ENCODE assay signal across 1 cellular context in the genomic region with DNA sequence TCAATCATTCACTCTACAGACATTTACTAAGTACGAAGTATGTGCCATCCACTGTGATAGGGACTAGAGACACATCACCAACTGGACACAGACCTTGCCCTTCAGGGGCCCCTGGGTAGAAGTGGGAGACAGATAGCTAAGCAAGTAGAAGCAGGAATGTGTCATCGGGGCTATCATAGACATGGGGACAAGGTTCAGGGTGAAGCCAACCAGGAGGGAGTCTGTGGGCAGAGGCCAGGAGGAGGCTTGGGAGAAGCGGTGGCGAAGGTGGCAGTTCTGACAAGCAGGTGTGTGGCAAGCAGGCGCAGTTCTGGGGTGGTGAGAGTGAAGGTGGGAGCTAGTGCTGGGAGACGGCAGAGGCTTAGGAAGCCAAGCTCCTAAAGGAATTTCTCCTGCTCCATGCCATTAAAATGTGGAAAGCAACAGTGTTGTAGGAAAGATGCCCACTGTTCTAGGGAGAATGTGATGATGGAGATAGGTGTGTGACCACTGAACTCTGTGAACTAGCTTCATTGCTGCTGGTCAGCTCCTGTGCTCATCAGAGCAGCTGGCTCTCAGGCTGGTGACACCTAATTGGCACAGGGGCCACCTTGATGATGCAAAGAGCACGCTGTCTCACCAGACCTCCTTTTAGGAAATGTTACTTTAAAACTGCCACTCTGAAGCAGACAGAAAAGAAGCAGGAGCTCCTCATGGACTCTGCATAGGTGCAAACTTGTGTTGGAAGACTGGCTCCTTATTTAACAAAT.
TF ChIP-seq lines count a peak whose summit lies in the region.

No MANE protein-coding gene starts in this region.

TF ChIP-seq in HepG2, 621 proteins besides CTCF, POLR2A, EP300 and RAD21 (continued from another document and continues in another):
- TF ChIP-seq, protein P1, sequence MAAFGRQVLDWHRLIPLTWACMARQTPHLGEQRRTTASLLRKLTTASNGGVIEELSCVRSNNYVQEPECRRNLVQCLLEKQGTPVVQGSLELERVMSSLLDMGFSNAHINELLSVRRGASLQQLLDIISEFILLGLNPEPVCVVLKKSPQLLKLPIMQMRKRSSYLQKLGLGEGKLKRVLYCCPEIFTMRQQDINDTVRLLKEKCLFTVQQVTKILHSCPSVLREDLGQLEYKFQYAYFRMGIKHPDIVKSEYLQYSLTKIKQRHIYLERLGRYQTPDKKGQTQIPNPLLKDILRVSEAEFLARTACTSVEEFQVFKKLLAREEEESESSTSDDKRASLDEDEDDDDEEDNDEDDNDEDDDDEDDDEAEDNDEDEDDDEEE (CRISPR knock-in tag; IDR thresholded peaks at IDR 0.05), result no peak
- no peak for TF ChIP-seq NFYB (CRISPR knock-in tag; IDR thresholded peaks at IDR 0.05)
- TF ChIP-seq, protein P2, sequence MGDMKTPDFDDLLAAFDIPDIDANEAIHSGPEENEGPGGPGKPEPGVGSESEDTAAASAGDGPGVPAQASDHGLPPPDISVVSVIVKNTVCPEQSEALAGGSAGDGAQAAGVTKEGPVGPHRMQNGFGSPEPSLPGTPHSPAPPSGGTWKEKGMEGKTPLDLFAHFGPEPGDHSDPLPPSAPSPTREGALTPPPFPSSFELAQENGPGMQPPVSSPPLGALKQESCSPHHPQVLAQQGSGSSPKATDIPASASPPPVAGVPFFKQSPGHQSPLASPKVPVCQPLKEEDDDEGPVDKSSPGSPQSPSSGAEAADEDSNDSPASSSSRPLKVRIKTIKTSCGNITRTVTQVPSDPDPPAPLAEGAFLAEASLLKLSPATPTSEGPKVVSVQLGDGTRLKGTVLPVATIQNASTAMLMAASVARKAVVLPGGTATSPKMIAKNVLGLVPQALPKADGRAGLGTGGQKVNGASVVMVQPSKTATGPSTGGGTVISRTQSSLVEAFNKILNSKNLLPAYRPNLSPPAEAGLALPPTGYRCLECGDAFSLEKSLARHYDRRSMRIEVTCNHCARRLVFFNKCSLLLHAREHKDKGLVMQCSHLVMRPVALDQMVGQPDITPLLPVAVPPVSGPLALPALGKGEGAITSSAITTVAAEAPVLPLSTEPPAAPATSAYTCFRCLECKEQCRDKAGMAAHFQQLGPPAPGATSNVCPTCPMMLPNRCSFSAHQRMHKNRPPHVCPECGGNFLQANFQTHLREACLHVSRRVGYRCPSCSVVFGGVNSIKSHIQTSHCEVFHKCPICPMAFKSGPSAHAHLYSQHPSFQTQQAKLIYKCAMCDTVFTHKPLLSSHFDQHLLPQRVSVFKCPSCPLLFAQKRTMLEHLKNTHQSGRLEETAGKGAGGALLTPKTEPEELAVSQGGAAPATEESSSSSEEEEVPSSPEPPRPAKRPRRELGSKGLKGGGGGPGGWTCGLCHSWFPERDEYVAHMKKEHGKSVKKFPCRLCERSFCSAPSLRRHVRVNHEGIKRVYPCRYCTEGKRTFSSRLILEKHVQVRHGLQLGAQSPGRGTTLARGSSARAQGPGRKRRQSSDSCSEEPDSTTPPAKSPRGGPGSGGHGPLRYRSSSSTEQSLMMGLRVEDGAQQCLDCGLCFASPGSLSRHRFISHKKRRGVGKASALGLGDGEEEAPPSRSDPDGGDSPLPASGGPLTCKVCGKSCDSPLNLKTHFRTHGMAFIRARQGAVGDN (CRISPR knock-in tag; IDR thresholded peaks at IDR 0.05), result peak; percentile 53
- no peak for TF ChIP-seq FOXP1 (IDR thresholded peaks at IDR 0.05)
- TF ChIP-seq FOXP1 (CRISPR knock-in tag; IDR thresholded peaks at IDR 0.05), result 0 out of 2 replicates have a peak, but pooled peaks have one; percentile 15
- TF ChIP-seq ZNF326 (CRISPR knock-in tag; IDR thresholded peaks at IDR 0.05; ENCODE audit: borderline replicate concordance), result no peak
- 0 out of 2 replicates have a peak, but pooled peaks have one; percentile 31 for TF ChIP-seq SOX5 (CRISPR knock-in tag; IDR thresholded peaks at IDR 0.05; ENCODE audit: borderline replicate concordance)
- TF ChIP-seq, protein P3, sequence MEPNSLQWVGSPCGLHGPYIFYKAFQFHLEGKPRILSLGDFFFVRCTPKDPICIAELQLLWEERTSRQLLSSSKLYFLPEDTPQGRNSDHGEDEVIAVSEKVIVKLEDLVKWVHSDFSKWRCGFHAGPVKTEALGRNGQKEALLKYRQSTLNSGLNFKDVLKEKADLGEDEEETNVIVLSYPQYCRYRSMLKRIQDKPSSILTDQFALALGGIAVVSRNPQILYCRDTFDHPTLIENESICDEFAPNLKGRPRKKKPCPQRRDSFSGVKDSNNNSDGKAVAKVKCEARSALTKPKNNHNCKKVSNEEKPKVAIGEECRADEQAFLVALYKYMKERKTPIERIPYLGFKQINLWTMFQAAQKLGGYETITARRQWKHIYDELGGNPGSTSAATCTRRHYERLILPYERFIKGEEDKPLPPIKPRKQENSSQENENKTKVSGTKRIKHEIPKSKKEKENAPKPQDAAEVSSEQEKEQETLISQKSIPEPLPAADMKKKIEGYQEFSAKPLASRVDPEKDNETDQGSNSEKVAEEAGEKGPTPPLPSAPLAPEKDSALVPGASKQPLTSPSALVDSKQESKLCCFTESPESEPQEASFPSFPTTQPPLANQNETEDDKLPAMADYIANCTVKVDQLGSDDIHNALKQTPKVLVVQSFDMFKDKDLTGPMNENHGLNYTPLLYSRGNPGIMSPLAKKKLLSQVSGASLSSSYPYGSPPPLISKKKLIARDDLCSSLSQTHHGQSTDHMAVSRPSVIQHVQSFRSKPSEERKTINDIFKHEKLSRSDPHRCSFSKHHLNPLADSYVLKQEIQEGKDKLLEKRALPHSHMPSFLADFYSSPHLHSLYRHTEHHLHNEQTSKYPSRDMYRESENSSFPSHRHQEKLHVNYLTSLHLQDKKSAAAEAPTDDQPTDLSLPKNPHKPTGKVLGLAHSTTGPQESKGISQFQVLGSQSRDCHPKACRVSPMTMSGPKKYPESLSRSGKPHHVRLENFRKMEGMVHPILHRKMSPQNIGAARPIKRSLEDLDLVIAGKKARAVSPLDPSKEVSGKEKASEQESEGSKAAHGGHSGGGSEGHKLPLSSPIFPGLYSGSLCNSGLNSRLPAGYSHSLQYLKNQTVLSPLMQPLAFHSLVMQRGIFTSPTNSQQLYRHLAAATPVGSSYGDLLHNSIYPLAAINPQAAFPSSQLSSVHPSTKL (CRISPR knock-in tag; IDR thresholded peaks at IDR 0.05), result peak; percentile 76
- TF ChIP-seq, protein P4, sequence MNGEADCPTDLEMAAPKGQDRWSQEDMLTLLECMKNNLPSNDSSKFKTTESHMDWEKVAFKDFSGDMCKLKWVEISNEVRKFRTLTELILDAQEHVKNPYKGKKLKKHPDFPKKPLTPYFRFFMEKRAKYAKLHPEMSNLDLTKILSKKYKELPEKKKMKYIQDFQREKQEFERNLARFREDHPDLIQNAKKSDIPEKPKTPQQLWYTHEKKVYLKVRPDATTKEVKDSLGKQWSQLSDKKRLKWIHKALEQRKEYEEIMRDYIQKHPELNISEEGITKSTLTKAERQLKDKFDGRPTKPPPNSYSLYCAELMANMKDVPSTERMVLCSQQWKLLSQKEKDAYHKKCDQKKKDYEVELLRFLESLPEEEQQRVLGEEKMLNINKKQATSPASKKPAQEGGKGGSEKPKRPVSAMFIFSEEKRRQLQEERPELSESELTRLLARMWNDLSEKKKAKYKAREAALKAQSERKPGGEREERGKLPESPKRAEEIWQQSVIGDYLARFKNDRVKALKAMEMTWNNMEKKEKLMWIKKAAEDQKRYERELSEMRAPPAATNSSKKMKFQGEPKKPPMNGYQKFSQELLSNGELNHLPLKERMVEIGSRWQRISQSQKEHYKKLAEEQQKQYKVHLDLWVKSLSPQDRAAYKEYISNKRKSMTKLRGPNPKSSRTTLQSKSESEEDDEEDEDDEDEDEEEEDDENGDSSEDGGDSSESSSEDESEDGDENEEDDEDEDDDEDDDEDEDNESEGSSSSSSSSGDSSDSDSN (CRISPR knock-in tag; IDR thresholded peaks at IDR 0.05), result 0 out of 2 replicates have a peak, but pooled peaks have one; percentile 24
- TF ChIP-seq HDAC2 (CRISPR knock-in tag; IDR thresholded peaks at IDR 0.05), result 0 out of 2 replicates have a peak, but pooled peaks have one; percentile 30
- no peak for TF ChIP-seq NR2C2 (CRISPR knock-in tag; IDR thresholded peaks at IDR 0.05; ENCODE audit: borderline replicate concordance)
- TF ChIP-seq MTA1 (CRISPR knock-in tag; IDR thresholded peaks at IDR 0.05; ENCODE audit: borderline replicate concordance), result no peak
- TF ChIP-seq XRCC5 (optimal IDR thresholded peaks at IDR 0.05; ENCODE audit: low read length), result no peak
- TF ChIP-seq ZNF354B (CRISPR knock-in tag; IDR thresholded peaks at IDR 0.05), result no peak
- TF ChIP-seq DPF2 (CRISPR knock-in tag; IDR thresholded peaks at IDR 0.05; ENCODE audit: borderline replicate concordance, low read depth), result no peak
- TF ChIP-seq BCL6 (CRISPR knock-in tag; IDR thresholded peaks at IDR 0.05), result peak; percentile 37
- TF ChIP-seq, protein P5, sequence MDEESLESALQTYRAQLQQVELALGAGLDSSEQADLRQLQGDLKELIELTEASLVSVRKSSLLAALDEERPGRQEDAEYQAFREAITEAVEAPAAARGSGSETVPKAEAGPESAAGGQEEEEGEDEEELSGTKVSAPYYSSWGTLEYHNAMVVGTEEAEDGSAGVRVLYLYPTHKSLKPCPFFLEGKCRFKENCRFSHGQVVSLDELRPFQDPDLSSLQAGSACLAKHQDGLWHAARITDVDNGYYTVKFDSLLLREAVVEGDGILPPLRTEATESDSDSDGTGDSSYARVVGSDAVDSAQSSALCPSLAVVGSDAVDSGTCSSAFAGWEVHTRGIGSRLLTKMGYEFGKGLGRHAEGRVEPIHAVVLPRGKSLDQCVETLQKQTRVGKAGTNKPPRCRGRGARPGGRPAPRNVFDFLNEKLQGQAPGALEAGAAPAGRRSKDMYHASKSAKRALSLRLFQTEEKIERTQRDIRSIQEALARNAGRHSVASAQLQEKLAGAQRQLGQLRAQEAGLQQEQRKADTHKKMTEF (CRISPR knock-in tag; IDR thresholded peaks at IDR 0.05), result no peak
- no peak for TF ChIP-seq ATF7 (IDR thresholded peaks at IDR 0.05)
- TF ChIP-seq ATF7 (CRISPR knock-in tag; IDR thresholded peaks at IDR 0.05), result no peak
- TF ChIP-seq, protein P6, sequence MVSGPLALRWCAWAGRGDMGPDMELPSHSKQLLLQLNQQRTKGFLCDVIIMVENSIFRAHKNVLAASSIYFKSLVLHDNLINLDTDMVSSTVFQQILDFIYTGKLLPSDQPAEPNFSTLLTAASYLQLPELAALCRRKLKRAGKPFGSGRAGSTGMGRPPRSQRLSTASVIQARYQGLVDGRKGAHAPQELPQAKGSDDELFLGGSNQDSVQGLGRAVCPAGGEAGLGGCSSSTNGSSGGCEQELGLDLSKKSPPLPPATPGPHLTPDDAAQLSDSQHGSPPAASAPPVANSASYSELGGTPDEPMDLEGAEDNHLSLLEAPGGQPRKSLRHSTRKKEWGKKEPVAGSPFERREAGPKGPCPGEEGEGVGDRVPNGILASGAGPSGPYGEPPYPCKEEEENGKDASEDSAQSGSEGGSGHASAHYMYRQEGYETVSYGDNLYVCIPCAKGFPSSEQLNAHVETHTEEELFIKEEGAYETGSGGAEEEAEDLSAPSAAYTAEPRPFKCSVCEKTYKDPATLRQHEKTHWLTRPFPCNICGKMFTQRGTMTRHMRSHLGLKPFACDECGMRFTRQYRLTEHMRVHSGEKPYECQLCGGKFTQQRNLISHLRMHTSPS (CRISPR knock-in tag; IDR thresholded peaks at IDR 0.05; ENCODE audit: low read depth), result peak; percentile 69; the same call in 1 of the 2 replicates
- TF ChIP-seq, protein P7, sequence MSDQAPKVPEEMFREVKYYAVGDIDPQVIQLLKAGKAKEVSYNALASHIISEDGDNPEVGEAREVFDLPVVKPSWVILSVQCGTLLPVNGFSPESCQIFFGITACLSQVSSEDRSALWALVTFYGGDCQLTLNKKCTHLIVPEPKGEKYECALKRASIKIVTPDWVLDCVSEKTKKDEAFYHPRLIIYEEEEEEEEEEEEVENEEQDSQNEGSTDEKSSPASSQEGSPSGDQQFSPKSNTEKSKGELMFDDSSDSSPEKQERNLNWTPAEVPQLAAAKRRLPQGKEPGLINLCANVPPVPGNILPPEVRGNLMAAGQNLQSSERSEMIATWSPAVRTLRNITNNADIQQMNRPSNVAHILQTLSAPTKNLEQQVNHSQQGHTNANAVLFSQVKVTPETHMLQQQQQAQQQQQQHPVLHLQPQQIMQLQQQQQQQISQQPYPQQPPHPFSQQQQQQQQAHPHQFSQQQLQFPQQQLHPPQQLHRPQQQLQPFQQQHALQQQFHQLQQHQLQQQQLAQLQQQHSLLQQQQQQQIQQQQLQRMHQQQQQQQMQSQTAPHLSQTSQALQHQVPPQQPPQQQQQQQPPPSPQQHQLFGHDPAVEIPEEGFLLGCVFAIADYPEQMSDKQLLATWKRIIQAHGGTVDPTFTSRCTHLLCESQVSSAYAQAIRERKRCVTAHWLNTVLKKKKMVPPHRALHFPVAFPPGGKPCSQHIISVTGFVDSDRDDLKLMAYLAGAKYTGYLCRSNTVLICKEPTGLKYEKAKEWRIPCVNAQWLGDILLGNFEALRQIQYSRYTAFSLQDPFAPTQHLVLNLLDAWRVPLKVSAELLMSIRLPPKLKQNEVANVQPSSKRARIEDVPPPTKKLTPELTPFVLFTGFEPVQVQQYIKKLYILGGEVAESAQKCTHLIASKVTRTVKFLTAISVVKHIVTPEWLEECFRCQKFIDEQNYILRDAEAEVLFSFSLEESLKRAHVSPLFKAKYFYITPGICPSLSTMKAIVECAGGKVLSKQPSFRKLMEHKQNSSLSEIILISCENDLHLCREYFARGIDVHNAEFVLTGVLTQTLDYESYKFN (CRISPR knock-in tag; conservative IDR thresholded peaks at IDR 0.05), result peak; percentile 74
- TF ChIP-seq MED8 (CRISPR knock-in tag; IDR thresholded peaks at IDR 0.05; ENCODE audit: insufficient replicate concordance), result no peak
- no peak for TF ChIP-seq ZNF709 (CRISPR knock-in tag; IDR thresholded peaks at IDR 0.05)
- TF ChIP-seq ZNF607 (CRISPR knock-in tag; IDR thresholded peaks at IDR 0.05; ENCODE audit: borderline replicate concordance), result no peak
- TF ChIP-seq HNF4A (CRISPR knock-in tag; IDR thresholded peaks at IDR 0.05), result peak; percentile 83
- no peak for TF ChIP-seq ERF (CRISPR knock-in tag; IDR thresholded peaks at IDR 0.05)
- no peak; the same call in 1 of the 2 replicates for TF ChIP-seq MEIS1 (CRISPR knock-in tag; IDR thresholded peaks at IDR 0.05; ENCODE audit: borderline replicate concordance)
- no peak for TF ChIP-seq ZNF143 (CRISPR knock-in tag; IDR thresholded peaks at IDR 0.05)
- 0 out of 2 replicates have a peak, but pooled peaks have one; percentile 30 for TF ChIP-seq ZNF331 (CRISPR knock-in tag; IDR thresholded peaks at IDR 0.05)
- TF ChIP-seq ZNF550 (CRISPR knock-in tag; IDR thresholded peaks at IDR 0.05; ENCODE audit: borderline replicate concordance), result no peak
- peak; percentile 57 for TF ChIP-seq NCOA2 (CRISPR knock-in tag; IDR thresholded peaks at IDR 0.05)
- TF ChIP-seq, protein P8, sequence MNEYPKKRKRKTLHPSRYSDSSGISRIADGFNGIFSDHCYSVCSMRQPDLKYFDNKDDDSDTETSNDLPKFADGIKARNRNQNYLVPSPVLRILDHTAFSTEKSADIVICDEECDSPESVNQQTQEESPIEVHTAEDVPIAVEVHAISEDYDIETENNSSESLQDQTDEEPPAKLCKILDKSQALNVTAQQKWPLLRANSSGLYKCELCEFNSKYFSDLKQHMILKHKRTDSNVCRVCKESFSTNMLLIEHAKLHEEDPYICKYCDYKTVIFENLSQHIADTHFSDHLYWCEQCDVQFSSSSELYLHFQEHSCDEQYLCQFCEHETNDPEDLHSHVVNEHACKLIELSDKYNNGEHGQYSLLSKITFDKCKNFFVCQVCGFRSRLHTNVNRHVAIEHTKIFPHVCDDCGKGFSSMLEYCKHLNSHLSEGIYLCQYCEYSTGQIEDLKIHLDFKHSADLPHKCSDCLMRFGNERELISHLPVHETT (CRISPR knock-in tag; conservative IDR thresholded peaks at IDR 0.05), result no peak
- no peak for TF ChIP-seq ZNF720 (CRISPR knock-in tag; IDR thresholded peaks at IDR 0.05)
- no peak for TF ChIP-seq GLI4 (CRISPR knock-in tag; IDR thresholded peaks at IDR 0.05; ENCODE audit: borderline replicate concordance)
- TF ChIP-seq ZBTB38 (CRISPR knock-in tag; IDR thresholded peaks at IDR 0.05), result no peak
- no peak for TF ChIP-seq ZNF329 (CRISPR knock-in tag; IDR thresholded peaks at IDR 0.05; ENCODE audit: low read depth)
- TF ChIP-seq FOSL2 (CRISPR knock-in tag; IDR thresholded peaks at IDR 0.05), result peak; percentile 85
